18 cellular contexts compared by ENCODE assay signal in genomic region chr7:95766657-95767056, GRCh38. TPM values are rescaled to one million over a fixed set of nuclear protein-coding genes. Genes with fewer than 3 reads are reported as not detected.
DNase-seq lines count a peak whose midpoint lies in the region; ATAC-seq lines count a peak whose summit lies in the region.
"Had no signal": no experiment of that assay in that cellular context is flagged by ENCODE, and none has a peak within 500 bp of the region (broad histone marks: within the 10 kb centered on the region; RNA-seq: fewer than 3 reads in every experiment).

No MANE protein-coding gene starts in this region.

- peak; percentile 10 for DNase-seq in Caki2 (ENCODE audit: low read depth)
- no peak for DNase-seq in activated effector memory CD4-positive, alpha-beta T cell treated with Interleukin-2 at 50 U/mL for 16 hours
- no peak for DNase-seq in NCI-H1436 treated with DMSO at 0.1 percent for 48 hours (lab: John Stamatoyannopoulos, UW)
- DNase-seq in OCI-M1 (lab: John Stamatoyannopoulos, UW) = no peak
- DNase-seq: 8988T, DMS153, EL, NCI-H1092 treated with DMSO at 0.1 percent for 48 hours, NCI-H1694, Right ventricle myocardium superior, SW 1271, T-helper 2 cell had no signal

- in situ Hi-C loops in Caki2 (cut with HindIII; ENCODE audit: low pct_unique_long_range_greater_than_20kb, low sequenced_read_pairs) = no loop called here

- peak; percentile 65 for ATAC-seq in GM18870 (IDR thresholded peaks at IDR 0.05; ENCODE audit: unreplicated experiment)
- peak; percentile 30 for ATAC-seq in GM19468 (IDR thresholded peaks at IDR 0.05; ENCODE audit: extremely low read depth, unreplicated experiment)
- peak; percentile 56 for ATAC-seq in HG03432 (IDR thresholded peaks at IDR 0.05; ENCODE audit: unreplicated experiment)
- no peak for ATAC-seq in GM21447 (IDR thresholded peaks at IDR 0.05; ENCODE audit: unreplicated experiment)
- ATAC-seq: K562 had no signal

RNA-seq across cellular contexts. Expression of gene DYNC1I1, which starts 5.7 kb away (rescaled TPM):
- total RNA-seq in Caki2 (2014; rRNA removed; shearing (Covaris generic); ENCODE audit: low replicate concordance) = 0.03 TPM in 1 of 2 replicates, not detected in the other
- total RNA-seq: NCI-H460 had no signal
